Comparison of ENCODE assay signal across 2 cellular contexts in the genomic region with DNA sequence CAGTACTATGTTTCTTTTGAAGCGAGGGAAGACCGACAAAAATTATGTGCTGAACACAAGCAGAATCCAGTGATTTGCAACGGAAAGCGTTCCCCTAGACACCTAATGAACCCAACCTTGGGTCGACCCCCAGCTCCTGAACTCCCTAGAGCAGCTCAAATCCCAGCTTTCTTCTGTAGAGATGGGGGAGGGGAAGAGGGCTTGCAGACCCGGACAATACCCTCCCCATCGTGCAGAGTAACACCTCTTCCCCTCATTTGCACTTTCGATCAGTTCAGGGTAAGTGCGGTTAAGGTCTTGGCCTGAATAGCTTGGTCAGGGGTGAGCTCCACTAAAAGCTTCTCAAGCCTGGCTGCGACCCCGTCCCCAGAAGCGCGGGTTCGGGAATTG.
TF ChIP-seq lines count a peak whose summit lies in the region.

No MANE protein-coding gene starts in this region.

TF ChIP-seq in endothelial cell of umbilical vein, 7 proteins besides CTCF, POLR2A, EP300 and RAD21:
- TF ChIP-seq JUN (IDR thresholded peaks at IDR 0.05; ENCODE audit: borderline replicate concordance, insufficient read depth, insufficient read length, low read depth) (no peak), POLR2AphosphoS5 (IDR thresholded peaks at IDR 0.05; ENCODE audit: insufficient read depth, low read depth, low read length) (no peak), MYC (IDR thresholded peaks at IDR 0.05; ENCODE audit: low read depth, low read length) (no peak), EZH2 (IDR thresholded peaks at IDR 0.05; ENCODE audit: borderline replicate concordance, low read depth, low read length, severe bottlenecking) (no peak), GATA2 (IDR thresholded peaks at IDR 0.05; ENCODE audit: insufficient read depth, insufficient read length, low read depth, low read length) (no peak), FOS (IDR thresholded peaks at IDR 0.05; ENCODE audit: borderline replicate concordance, insufficient read depth, low read length) (no peak)
- TF ChIP-seq, protein P1, sequence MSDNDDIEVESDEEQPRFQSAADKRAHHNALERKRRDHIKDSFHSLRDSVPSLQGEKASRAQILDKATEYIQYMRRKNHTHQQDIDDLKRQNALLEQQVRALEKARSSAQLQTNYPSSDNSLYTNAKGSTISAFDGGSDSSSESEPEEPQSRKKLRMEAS (IDR thresholded peaks at IDR 0.05; ENCODE audit: insufficient read depth, insufficient read length), result no peak

TF ChIP-seq in neural cell, 6 proteins besides CTCF, POLR2A, EP300 and RAD21:
- TF ChIP-seq EZH2 (IDR thresholded peaks at IDR 0.05; ENCODE audit: borderline replicate concordance, insufficient read depth, low read length, poor library complexity, severe bottlenecking) (no peak), TAF1 (IDR thresholded peaks at IDR 0.05; ENCODE audit: low read depth) (no peak), POLR2AphosphoS5 (IDR thresholded peaks at IDR 0.05) (no peak), MXI1 (conservative IDR thresholded peaks at IDR 0.05; ENCODE audit: poor library complexity, severe bottlenecking) (no peak), SMC3 (conservative IDR thresholded peaks at IDR 0.05; ENCODE audit: poor library complexity) (no peak)
- TF ChIP-seq, protein P2, sequence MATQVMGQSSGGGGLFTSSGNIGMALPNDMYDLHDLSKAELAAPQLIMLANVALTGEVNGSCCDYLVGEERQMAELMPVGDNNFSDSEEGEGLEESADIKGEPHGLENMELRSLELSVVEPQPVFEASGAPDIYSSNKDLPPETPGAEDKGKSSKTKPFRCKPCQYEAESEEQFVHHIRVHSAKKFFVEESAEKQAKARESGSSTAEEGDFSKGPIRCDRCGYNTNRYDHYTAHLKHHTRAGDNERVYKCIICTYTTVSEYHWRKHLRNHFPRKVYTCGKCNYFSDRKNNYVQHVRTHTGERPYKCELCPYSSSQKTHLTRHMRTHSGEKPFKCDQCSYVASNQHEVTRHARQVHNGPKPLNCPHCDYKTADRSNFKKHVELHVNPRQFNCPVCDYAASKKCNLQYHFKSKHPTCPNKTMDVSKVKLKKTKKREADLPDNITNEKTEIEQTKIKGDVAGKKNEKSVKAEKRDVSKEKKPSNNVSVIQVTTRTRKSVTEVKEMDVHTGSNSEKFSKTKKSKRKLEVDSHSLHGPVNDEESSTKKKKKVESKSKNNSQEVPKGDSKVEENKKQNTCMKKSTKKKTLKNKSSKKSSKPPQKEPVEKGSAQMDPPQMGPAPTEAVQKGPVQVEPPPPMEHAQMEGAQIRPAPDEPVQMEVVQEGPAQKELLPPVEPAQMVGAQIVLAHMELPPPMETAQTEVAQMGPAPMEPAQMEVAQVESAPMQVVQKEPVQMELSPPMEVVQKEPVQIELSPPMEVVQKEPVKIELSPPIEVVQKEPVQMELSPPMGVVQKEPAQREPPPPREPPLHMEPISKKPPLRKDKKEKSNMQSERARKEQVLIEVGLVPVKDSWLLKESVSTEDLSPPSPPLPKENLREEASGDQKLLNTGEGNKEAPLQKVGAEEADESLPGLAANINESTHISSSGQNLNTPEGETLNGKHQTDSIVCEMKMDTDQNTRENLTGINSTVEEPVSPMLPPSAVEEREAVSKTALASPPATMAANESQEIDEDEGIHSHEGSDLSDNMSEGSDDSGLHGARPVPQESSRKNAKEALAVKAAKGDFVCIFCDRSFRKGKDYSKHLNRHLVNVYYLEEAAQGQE (IDR thresholded peaks at IDR 0.05; ENCODE audit: borderline replicate concordance), result no peak
